ENCODE assay signal across 2 cellular contexts in the genomic region with DNA sequence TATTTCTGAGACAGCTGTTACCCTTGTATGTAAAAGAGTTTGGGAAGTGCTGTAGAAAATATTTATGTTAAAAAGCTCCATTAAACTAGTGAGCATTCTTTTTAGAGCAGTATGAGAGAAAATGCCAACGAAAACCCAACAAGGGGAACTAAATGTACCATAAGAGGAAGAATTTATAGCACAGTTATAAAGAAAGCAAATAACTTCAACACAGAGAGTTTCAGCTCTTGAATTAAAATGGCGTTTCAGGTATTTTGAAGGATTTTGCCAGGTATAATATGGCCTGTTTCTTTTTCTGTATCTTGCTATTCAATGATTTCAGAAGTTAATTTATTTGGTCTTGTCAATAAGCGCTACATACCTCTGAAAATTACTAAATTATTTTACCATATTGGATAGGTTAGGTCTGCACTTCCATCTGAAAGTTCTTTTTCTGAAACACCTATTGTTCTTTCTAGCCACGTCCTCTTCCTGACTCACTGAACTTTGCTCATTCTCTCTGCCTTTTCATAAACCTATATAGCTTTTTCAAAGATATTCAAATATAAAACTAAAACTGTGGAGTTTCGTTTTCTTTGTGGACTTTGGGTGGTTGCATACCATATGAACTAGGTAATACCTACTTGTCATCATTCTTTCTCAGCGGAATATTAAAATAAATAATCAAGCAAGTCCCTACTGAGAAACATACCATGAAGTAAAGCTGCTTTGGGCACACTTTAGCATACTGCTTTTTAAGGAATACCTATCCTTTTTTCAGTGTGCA.
TF ChIP-seq lines count a peak whose summit lies in the region.

No MANE protein-coding gene starts in this region.

TF ChIP-seq in HepG2, 621 proteins besides CTCF, POLR2A, EP300 and RAD21 (continued from another document):
- TF ChIP-seq RARA (CRISPR knock-in tag; IDR thresholded peaks at IDR 0.05) (0 out of 2 replicates have a peak, but pooled peaks have one; percentile 3), ASH2L (IDR thresholded peaks at IDR 0.05; ENCODE audit: insufficient read length, low read depth, low read length) (peak; percentile 49), ZNF777 (CRISPR knock-in tag; IDR thresholded peaks at IDR 0.05) (no peak), SAP130 (CRISPR knock-in tag; IDR thresholded peaks at IDR 0.05; ENCODE audit: low read depth) (peak; percentile 13; the same call in 1 of the 2 replicates), SOX5 (CRISPR knock-in tag; IDR thresholded peaks at IDR 0.05; ENCODE audit: borderline replicate concordance) (peak; percentile 70; the same call in 1 of the 2 replicates), SOX13 (IDR thresholded peaks at IDR 0.05) (no peak), SOX13 (CRISPR knock-in tag; conservative IDR thresholded peaks at IDR 0.05 in 1 of 2, IDR thresholded peaks at IDR 0.05 in 1 of 2) (peak in 1 of 2 experiments; percentile 79; a peak in 2 of 4 replicates), SOX6 (IDR thresholded peaks at IDR 0.05) (no peak), SOX6 (CRISPR knock-in tag; IDR thresholded peaks at IDR 0.05) (peak; percentile 61; the same call in 1 of the 2 replicates), ZNF484 (CRISPR knock-in tag; IDR thresholded peaks at IDR 0.05; ENCODE audit: borderline replicate concordance, low read depth) (no peak), PAF1 (CRISPR knock-in tag; IDR thresholded peaks at IDR 0.05) (no peak), TBX2 (CRISPR knock-in tag; IDR thresholded peaks at IDR 0.05; ENCODE audit: borderline replicate concordance) (no peak)
- TF ChIP-seq, protein P1, sequence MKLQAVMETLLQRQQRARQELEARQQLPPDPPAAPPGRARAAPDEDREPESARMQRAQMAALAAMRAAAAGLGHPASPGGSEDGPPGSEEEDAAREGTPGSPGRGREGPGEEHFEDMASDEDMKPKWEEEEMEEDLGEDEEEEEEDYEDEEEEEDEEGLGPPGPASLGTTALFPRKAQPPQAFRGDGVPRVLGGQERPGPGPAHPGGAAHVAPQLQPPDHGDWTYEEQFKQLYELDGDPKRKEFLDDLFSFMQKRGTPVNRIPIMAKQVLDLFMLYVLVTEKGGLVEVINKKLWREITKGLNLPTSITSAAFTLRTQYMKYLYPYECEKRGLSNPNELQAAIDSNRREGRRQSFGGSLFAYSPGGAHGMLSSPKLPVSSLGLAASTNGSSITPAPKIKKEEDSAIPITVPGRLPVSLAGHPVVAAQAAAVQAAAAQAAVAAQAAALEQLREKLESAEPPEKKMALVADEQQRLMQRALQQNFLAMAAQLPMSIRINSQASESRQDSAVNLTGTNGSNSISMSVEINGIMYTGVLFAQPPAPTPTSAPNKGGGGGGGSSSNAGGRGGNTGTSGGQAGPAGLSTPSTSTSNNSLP (IDR thresholded peaks at IDR 0.05; ENCODE audit: low read depth, low read length): peak; percentile 54; the same call in 1 of the 2 replicates
- TF ChIP-seq, protein P2, sequence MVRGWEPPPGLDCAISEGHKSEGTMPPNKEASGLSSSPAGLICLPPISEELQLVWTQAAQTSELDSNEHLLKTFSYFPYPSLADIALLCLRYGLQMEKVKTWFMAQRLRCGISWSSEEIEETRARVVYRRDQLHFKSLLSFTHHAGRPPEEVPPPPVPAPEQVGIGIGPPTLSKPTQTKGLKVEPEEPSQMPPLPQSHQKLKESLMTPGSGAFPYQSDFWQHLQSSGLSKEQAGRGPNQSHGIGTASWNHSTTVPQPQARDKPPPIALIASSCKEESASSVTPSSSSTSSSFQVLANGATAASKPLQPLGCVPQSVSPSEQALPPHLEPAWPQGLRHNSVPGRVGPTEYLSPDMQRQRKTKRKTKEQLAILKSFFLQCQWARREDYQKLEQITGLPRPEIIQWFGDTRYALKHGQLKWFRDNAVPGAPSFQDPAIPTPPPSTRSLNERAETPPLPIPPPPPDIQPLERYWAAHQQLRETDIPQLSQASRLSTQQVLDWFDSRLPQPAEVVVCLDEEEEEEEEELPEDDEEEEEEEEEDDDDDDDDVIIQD (CRISPR knock-in tag; IDR thresholded peaks at IDR 0.05; ENCODE audit: low read depth): peak; percentile 11; the same call in 1 of the 2 replicates
TF ChIP-seq in HepG2: peak in this region for 12.

TF ChIP-seq in WTC11, 78 proteins besides CTCF, POLR2A, EP300 and RAD21 (continued from another document):
- TF ChIP-seq ZNF263 (CRISPR knock-in tag; IDR thresholded peaks at IDR 0.05; ENCODE audit: low read depth) (no peak), NR2C2 (CRISPR knock-in tag; IDR thresholded peaks at IDR 0.05) (no peak), ELF4 (CRISPR knock-in tag; IDR thresholded peaks at IDR 0.05; ENCODE audit: low read depth) (no peak), CREB1 (CRISPR knock-in tag; IDR thresholded peaks at IDR 0.05) (no peak), ZBTB21 (CRISPR knock-in tag; IDR thresholded peaks at IDR 0.05; ENCODE audit: borderline replicate concordance) (no peak)
- TF ChIP-seq, protein P3, sequence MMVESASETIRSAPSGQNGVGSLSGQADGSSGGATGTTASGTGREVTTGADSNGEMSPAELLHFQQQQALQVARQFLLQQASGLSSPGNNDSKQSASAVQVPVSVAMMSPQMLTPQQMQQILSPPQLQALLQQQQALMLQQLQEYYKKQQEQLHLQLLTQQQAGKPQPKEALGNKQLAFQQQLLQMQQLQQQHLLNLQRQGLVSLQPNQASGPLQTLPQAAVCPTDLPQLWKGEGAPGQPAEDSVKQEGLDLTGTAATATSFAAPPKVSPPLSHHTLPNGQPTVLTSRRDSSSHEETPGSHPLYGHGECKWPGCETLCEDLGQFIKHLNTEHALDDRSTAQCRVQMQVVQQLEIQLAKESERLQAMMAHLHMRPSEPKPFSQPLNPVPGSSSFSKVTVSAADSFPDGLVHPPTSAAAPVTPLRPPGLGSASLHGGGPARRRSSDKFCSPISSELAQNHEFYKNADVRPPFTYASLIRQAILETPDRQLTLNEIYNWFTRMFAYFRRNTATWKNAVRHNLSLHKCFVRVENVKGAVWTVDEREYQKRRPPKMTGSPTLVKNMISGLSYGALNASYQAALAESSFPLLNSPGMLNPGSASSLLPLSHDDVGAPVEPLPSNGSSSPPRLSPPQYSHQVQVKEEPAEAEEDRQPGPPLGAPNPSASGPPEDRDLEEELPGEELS (CRISPR knock-in tag; IDR thresholded peaks at IDR 0.05): no peak
- TF ChIP-seq, protein P4, sequence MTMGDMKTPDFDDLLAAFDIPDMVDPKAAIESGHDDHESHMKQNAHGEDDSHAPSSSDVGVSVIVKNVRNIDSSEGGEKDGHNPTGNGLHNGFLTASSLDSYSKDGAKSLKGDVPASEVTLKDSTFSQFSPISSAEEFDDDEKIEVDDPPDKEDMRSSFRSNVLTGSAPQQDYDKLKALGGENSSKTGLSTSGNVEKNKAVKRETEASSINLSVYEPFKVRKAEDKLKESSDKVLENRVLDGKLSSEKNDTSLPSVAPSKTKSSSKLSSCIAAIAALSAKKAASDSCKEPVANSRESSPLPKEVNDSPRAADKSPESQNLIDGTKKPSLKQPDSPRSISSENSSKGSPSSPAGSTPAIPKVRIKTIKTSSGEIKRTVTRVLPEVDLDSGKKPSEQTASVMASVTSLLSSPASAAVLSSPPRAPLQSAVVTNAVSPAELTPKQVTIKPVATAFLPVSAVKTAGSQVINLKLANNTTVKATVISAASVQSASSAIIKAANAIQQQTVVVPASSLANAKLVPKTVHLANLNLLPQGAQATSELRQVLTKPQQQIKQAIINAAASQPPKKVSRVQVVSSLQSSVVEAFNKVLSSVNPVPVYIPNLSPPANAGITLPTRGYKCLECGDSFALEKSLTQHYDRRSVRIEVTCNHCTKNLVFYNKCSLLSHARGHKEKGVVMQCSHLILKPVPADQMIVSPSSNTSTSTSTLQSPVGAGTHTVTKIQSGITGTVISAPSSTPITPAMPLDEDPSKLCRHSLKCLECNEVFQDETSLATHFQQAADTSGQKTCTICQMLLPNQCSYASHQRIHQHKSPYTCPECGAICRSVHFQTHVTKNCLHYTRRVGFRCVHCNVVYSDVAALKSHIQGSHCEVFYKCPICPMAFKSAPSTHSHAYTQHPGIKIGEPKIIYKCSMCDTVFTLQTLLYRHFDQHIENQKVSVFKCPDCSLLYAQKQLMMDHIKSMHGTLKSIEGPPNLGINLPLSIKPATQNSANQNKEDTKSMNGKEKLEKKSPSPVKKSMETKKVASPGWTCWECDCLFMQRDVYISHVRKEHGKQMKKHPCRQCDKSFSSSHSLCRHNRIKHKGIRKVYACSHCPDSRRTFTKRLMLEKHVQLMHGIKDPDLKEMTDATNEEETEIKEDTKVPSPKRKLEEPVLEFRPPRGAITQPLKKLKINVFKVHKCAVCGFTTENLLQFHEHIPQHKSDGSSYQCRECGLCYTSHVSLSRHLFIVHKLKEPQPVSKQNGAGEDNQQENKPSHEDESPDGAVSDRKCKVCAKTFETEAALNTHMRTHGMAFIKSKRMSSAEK (CRISPR knock-in tag; IDR thresholded peaks at IDR 0.05; ENCODE audit: borderline replicate concordance): no peak
